ENCODE assay signal across 14 cellular contexts in the genomic region with DNA sequence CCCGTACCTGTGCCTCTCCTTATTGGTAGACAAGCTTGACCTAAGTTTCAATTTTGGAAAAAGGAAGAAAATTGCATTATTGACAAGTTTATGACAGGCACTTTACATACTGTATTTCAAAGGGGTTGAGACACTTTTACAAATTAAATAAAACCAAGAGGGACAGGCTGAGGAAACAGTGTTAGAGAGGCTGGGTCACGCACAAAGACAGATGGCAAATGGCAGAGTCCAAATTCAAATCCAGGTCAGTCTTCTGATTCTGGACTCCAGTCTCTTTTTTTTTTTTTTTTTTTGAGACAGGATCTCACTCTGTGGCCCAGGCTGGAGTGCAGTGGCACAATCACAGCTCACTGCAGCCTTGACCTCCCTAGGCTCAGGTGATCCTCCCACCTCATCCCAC. TPM values are rescaled to one million over a fixed set of nuclear protein-coding genes. Genes with fewer than 3 reads are reported as not detected.
DNase-seq lines count a peak whose midpoint lies in the region; ATAC-seq, FAIRE-seq and TF ChIP-seq lines count a peak whose summit lies in the region.
"Had no signal": no experiment of that assay in that cellular context is flagged by ENCODE, and none has a peak within 500 bp of the region (broad histone marks: within the 10 kb centered on the region; RNA-seq: fewer than 3 reads in every experiment).

No MANE protein-coding gene starts in this region.

- H3K9me3 ChIP-seq in fibroblast of lung (ENCODE audit: control insufficient read depth, insufficient read depth, low read depth, low read length) (no peaks in the 10 kb centered on the region), sigmoid colon (no peaks in the 10 kb centered on the region), kidney (ENCODE audit: control insufficient read depth in 1 of 2, low read length in 2 of 2) (no peaks in the 10 kb centered on the region), WERI-Rb-1 (ENCODE audit: severe bottlenecking) (no peaks in the 10 kb centered on the region)
- H3K9me3 ChIP-seq in CD4-positive, alpha-beta memory T cell (ENCODE audit: control insufficient read depth in 1 of 2, low read length in 2 of 2), result no peaks in the 10 kb centered on the region

- H3K4me3 Mint-ChIP-seq in WTC11, result no peak overlapping the region
- no peak overlapping the region for H3K4me3 Mint-ChIP-seq in CD4-positive, alpha-beta memory T cell
- H3K4me3 Mint-ChIP-seq: dendritic cell treated with granulocyte-macrophage colony-stimulating factor and Interleukin-4, amounts not matched to agents 40 ng/mL and 50 ng/mL, for 4 days had no signal

- no peaks in the 10 kb centered on the region for H3K79me2 ChIP-seq in fibroblast of lung (ENCODE audit: control insufficient read depth, insufficient read depth, low read length)

- H3K27ac Mint-ChIP-seq in WTC11, result peak overlapping the region; percentile 94
- H3K27ac Mint-ChIP-seq in CD4-positive, alpha-beta memory T cell, result peak overlapping the region in 1 of 7 donors; percentile 44
- H3K27ac Mint-ChIP-seq: dendritic cell treated with granulocyte-macrophage colony-stimulating factor and Interleukin-4, amounts not matched to agents 40 ng/mL and 50 ng/mL, for 4 days had no signal

- peaks cover 35% of the 10 kb centered on the region for H3K4me1 Mint-ChIP-seq in WTC11
- no peaks in the 10 kb centered on the region for H3K4me1 Mint-ChIP-seq in CD4-positive, alpha-beta memory T cell

- TF ChIP-seq CTCF in C4-2B (conservative IDR thresholded peaks at IDR 0.05), result no peak
- no peak for TF ChIP-seq CTCF in WTC11 (IDR thresholded peaks at IDR 0.05)
- TF ChIP-seq CTCF in fibroblast of lung (conservative IDR thresholded peaks at IDR 0.05 in 1 of 2, IDR thresholded peaks at IDR 0.05 in 1 of 2; ENCODE audit: low read depth in 1 of 2, low read length in 2 of 2), result no peak
- TF ChIP-seq CTCF in sigmoid colon (IDR thresholded peaks at IDR 0.05), result no peak
- no peak for TF ChIP-seq CTCF in kidney (IDR thresholded peaks at IDR 0.05; ENCODE audit: borderline replicate concordance, extremely low read depth, insufficient read depth)
- no peak for TF ChIP-seq CTCF in WERI-Rb-1 (IDR thresholded peaks at IDR 0.05; ENCODE audit: low read depth, low read length)

- H3K4me3 ChIP-seq in fibroblast of lung (replicated peaks in 1 of 4; ENCODE audit: control extremely low read depth in 1 of 4, insufficient read depth in 1 of 4, low read depth in 3 of 4, low read length in 4 of 4), result no peak overlapping the region
- H3K4me3 ChIP-seq in sigmoid colon, result no peak overlapping the region
- H3K4me3 ChIP-seq in kidney (ENCODE audit: low read length in 2 of 2), result no peak overlapping the region
- H3K4me3 ChIP-seq in CD4-positive, alpha-beta memory T cell (ENCODE audit: low read length in 2 of 2), result no peak overlapping the region
- no peak overlapping the region for H3K4me3 ChIP-seq in WERI-Rb-1 (ENCODE audit: low read depth, low read length)

- no peaks in the 10 kb centered on the region for H3K27me3 Mint-ChIP-seq in WTC11 (ENCODE audit: low read depth)
- no peaks in the 10 kb centered on the region for H3K27me3 Mint-ChIP-seq in CD4-positive, alpha-beta memory T cell
- H3K27me3 Mint-ChIP-seq: dendritic cell treated with granulocyte-macrophage colony-stimulating factor and Interleukin-4, amounts not matched to agents 40 ng/mL and 50 ng/mL, for 4 days had no signal

- H3K4me1 ChIP-seq in fibroblast of lung (ENCODE audit: control insufficient read depth, extremely low read depth, insufficient read depth, low read length), result peaks cover 16% of the 10 kb centered on the region
- H3K4me1 ChIP-seq in sigmoid colon, result peaks cover 0 to 21% (median 20%) of the 10 kb centered on the region in 4 donors
- H3K4me1 ChIP-seq in kidney (ENCODE audit: control insufficient read depth in 1 of 2, insufficient read depth in 1 of 2, low read depth in 1 of 2, low read length in 2 of 2), result peaks cover 0 to 4% of the 10 kb centered on the region in 2 donors
- no peaks in the 10 kb centered on the region for H3K4me1 ChIP-seq in CD4-positive, alpha-beta memory T cell (ENCODE audit: insufficient read depth, low read length)

- ATAC-seq in WTC11, result no peak
- ATAC-seq in activated CD4-positive, CD25-positive, alpha-beta regulatory T cell treated with anti-CD3 and anti-CD28 coated beads, Interleukin-2, amount 50 U/mL, for 24 hours, result no peak

- no peak for TF ChIP-seq EP300 in sigmoid colon (IDR thresholded peaks at IDR 0.05)

- intact Hi-C loops in sigmoid colon (cut with DNase I), result loop anchor here (2.0 kb wide), 1 partner anchor 68 kb away; no protein-coding TSS in a partner anchor
- intact Hi-C loops in kidney (cut with DNase I), result no loop called here
- intact Hi-C loops in CD4-positive, alpha-beta memory T cell (cut with micrococcal nuclease), result no loop called here

- CTCF ChIA-PET in WTC11 (lab: Charles Lee), result interaction anchor here (1.1 kb wide), 1 partner anchor 94 kb away, joined by 3 read pairs; no protein-coding TSS in a partner anchor
- CTCF ChIA-PET in CD4-positive, alpha-beta memory T cell (lab: Charles Lee; ENCODE audit: partially characterized antibody), result interaction anchor here (0.6 kb wide), 1 partner anchor 1184 kb away, joined by 3 read pairs; no protein-coding TSS in a partner anchor

- DNase-seq in WTC11 (ENCODE audit: low spot score), result no peak
- no peak for DNase-seq in fibroblast of lung (ENCODE audit: low read depth in 2 of 2)
- DNase-seq in sigmoid colon, result no peak
- no peak for DNase-seq in kidney
- DNase-seq in CD4-positive, alpha-beta memory T cell, result no peak
- no peak for DNase-seq in WERI-Rb-1
- DNase-seq: activated naive CD4-positive, alpha-beta T cell treated with anti-CD3 and anti-CD28 coated beads, Interleukin-2, amount 50 U/mL, for 16 hours; NCI-H187; SIG-M5; stimulated activated CD8-positive, alpha-beta memory T cell treated with anti-CD3 and anti-CD28 coated beads, Interleukin-4, amount 100 ng/mL, for 48 hours had no signal

- H2AFZ ChIP-seq in fibroblast of lung (ENCODE audit: low read length), result no peak overlapping the region

- POLR2A ChIA-PET in WTC11 (lab: Charles Lee), result interaction anchor here (0.6 to 1.2 kb wide), 3 partner anchors 10 to 19 kb away, joined by 3 to 5 read pairs (median 3); a partner anchor contains a TSS
- POLR2A ChIA-PET in CD4-positive, alpha-beta memory T cell (lab: Charles Lee; ENCODE audit: partially characterized antibody), result interaction anchor here (1.6 kb wide), 1 partner anchor 10 kb away, joined by 6 read pairs; a partner anchor contains a TSS

- 93 to 97% methylated on average over 2 of the region's 2 CpGs for WGBS in sigmoid colon, 2 donors

- H3K4me2 ChIP-seq in fibroblast of lung (ENCODE audit: extremely low read depth, insufficient read depth, low read length), result peak overlapping the region; percentile 65

- no peak for TF ChIP-seq POLR2A in sigmoid colon (IDR thresholded peaks at IDR 0.05)

- H3K27ac ChIP-seq in C4-2B, result peak overlapping the region; percentile 44; the same call in 1 of the 2 replicates
- H3K27ac ChIP-seq in fibroblast of lung (ENCODE audit: insufficient read depth, low read length), result peak overlapping the region; percentile 74
- H3K27ac ChIP-seq in sigmoid colon, result peak overlapping the region; percentile 76 to 89 (median 82)
- no peak overlapping the region for H3K27ac ChIP-seq in kidney (ENCODE audit: low read depth in 2 of 2, low read length in 2 of 2)
- no peak overlapping the region for H3K27ac ChIP-seq in CD4-positive, alpha-beta memory T cell (ENCODE audit: low read depth, low read length)
- H3K27ac ChIP-seq in WERI-Rb-1, result no peak overlapping the region

- H4K20me1 ChIP-seq in fibroblast of lung (ENCODE audit: control insufficient read depth, extremely low read depth, insufficient read depth, low read length), result no peaks in the 10 kb centered on the region

- no peaks in the 10 kb centered on the region for H3K36me3 Mint-ChIP-seq in WTC11
- peaks cover 30 to 38% of the 10 kb centered on the region in 2 donors for H3K36me3 Mint-ChIP-seq in CD4-positive, alpha-beta memory T cell

- H3K9ac ChIP-seq in fibroblast of lung (ENCODE audit: insufficient read depth, low read length), result no peak overlapping the region
- H3K9ac ChIP-seq in kidney (ENCODE audit: low read length in 2 of 2), result no peak overlapping the region

- FAIRE-seq in kidney (lab: Jason Lieb, UNC), result no peak
- FAIRE-seq: TTC549 had no signal

- no peaks in the 10 kb centered on the region for H3K36me3 ChIP-seq in fibroblast of lung (ENCODE audit: control insufficient read depth, insufficient read depth, low read length)
- H3K36me3 ChIP-seq in sigmoid colon, result no peaks in the 10 kb centered on the region
- H3K36me3 ChIP-seq in kidney (ENCODE audit: control insufficient read depth in 1 of 2, insufficient read depth in 2 of 2, low read length in 2 of 2), result peaks cover 4 to 12% of the 10 kb centered on the region in 2 donors
- peaks cover 15% of the 10 kb centered on the region for H3K36me3 ChIP-seq in CD4-positive, alpha-beta memory T cell (ENCODE audit: insufficient read depth, low read length)
- no peaks in the 10 kb centered on the region for H3K36me3 ChIP-seq in WERI-Rb-1

- H3K27me3 ChIP-seq in fibroblast of lung (ENCODE audit: control insufficient read depth, insufficient read depth, low read length) (no peaks in the 10 kb centered on the region), sigmoid colon (no peaks in the 10 kb centered on the region), WERI-Rb-1 (ENCODE audit: insufficient read depth, low read depth, severe bottlenecking) (no peaks in the 10 kb centered on the region)
- H3K27me3 ChIP-seq in CD4-positive, alpha-beta memory T cell (ENCODE audit: insufficient read depth, low read length), result no peaks in the 10 kb centered on the region

- no peaks in the 10 kb centered on the region for H3K9me3 Mint-ChIP-seq in WTC11
- no peaks in the 10 kb centered on the region for H3K9me3 Mint-ChIP-seq in CD4-positive, alpha-beta memory T cell
- H3K9me3 Mint-ChIP-seq: dendritic cell treated with granulocyte-macrophage colony-stimulating factor and Interleukin-4, amounts not matched to agents 40 ng/mL and 50 ng/mL, for 4 days had no signal

RNA-seq across cellular contexts. Expression of a gene that starts 10.1 kb away (rescaled TPM):
- total RNA-seq in WTC11 (2021), result 5.6 to 8.0 TPM (median 7.8 TPM) in 3 replicates
- 5.6 and 13.7 TPM in 2 replicates for total RNA-seq in fibroblast of lung
- polyA plus RNA-seq in fibroblast of lung, result 2.5 and 3.9 TPM in 2 replicates
- 1.5 and 1.6 TPM in 2 replicates for polyA plus RNA-seq in fibroblast of lung (2012)
- 2.0 and 2.7 TPM in 2 replicates for polyA minus RNA-seq in fibroblast of lung (ENCODE audit: low replicate concordance)
- total RNA-seq in sigmoid colon, result 10 to 100 TPM in 2 of 4 donors, 1 to 10 TPM in 2; 1.8 to 24.4 (median 10.2) TPM
- 1 to 10 TPM in 2 of 3 donors, under 1 TPM in 1; 0.60 to 4.9 (median 2.3) TPM for polyA plus RNA-seq in sigmoid colon
- 25.7 TPM for total RNA-seq in kidney
- polyA plus RNA-seq in kidney (ENCODE audit: insufficient read depth, low read depth, low replicate concordance), result 1.4 TPM
- total RNA-seq in CD4-positive, alpha-beta memory T cell, result 10 to 100 TPM; 25.0 to 31.3 TPM
- polyA plus RNA-seq in CD4-positive, alpha-beta memory T cell, result under 1 TPM in 1 of 2 donors, not detected in 1; 0.67 TPM

RNA-seq across cellular contexts. Expression of a gene that starts 10.2 kb away (rescaled TPM):
- total RNA-seq in WTC11 (2021) (1,103 to 1,198 TPM (median 1,179 TPM) in 3 replicates), fibroblast of lung (1,035 and 1,237 TPM in 2 replicates), sigmoid colon (1,000 to 10,000 TPM; 1,472 to 2,262 (median 1,872) TPM), kidney (664 TPM)
- polyA plus RNA-seq in fibroblast of lung (874 and 1,114 TPM in 2 replicates), sigmoid colon (1,000 to 10,000 TPM; 3,631 to 4,200 (median 4,078) TPM), kidney (ENCODE audit: insufficient read depth, low read depth, low replicate concordance) (2,260 TPM)
- polyA plus RNA-seq in fibroblast of lung (2012), result 1,974 and 2,490 TPM in 2 replicates
- polyA minus RNA-seq in fibroblast of lung (ENCODE audit: low replicate concordance), result 125 and 220 TPM in 2 replicates
- total RNA-seq in CD4-positive, alpha-beta memory T cell, result 1,000 to 10,000 TPM; 1,456 to 1,504 TPM
- 1,000 to 10,000 TPM; 3,607 to 3,736 TPM for polyA plus RNA-seq in CD4-positive, alpha-beta memory T cell

Comparison
In these comparisons a context has a peak if more than half of its experiments do, and no peak if none do; other contexts are left out.
1. H3K27ac ChIP-seq: peak in C4-2B (single experiment), fibroblast of lung (single experiment) and sigmoid colon (4 of 4); none in kidney (0 of 2), CD4-positive, alpha-beta memory T cell (single experiment) and WERI-Rb-1 (single experiment).